ENCODE assay signal across 18 cellular contexts in the genomic region with DNA sequence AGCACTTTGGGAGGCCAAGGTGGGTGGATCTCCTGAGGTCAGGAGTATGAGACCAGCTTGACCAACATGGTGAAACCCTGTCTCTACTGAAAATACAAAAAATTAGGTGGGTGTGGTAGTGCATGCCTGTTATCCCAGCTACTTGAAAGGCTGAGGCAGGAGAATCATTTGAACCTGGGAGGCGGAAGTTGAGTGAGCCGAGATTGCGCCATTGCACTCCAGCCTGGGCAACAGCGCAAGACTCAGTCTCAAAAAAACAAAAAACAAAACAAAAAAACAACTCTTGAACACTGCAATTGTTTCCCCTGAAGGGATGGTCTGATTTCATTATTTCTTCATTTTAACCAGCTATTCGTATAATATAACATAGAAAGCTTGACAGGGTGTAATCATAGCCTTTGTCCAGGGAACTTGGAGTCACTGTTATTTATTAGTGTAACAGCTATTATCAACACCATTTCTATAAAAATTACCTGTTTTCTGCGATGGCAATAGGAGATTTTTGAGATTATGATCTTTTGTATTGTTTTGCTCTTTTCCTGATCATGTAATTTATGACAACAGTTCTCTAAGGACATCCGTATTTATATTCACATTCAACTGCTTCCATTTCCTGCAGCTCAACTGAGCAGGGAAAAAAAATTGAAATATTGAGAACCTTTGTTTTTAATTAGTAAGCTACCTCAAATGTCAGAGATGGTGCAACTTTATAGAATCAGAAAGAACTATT.
DNase-seq lines count a peak whose midpoint lies in the region; ATAC-seq and TF ChIP-seq lines count a peak whose summit lies in the region.
"Had no signal": no experiment of that assay in that cellular context is flagged by ENCODE, and none has a peak within 500 bp of the region (broad histone marks: within the 10 kb centered on the region; RNA-seq: fewer than 3 reads in every experiment).

No MANE protein-coding gene starts in this region.

- H3K4me3 ChIP-seq in Karpas-422 (ENCODE audit: low read length) (no peak overlapping the region), trophoblast cell (ENCODE audit: low read depth, low read length) (no peak overlapping the region)
- no peak overlapping the region for H3K4me3 ChIP-seq in naive thymus-derived CD4-positive, alpha-beta T cell (ENCODE audit: low read length)
- H3K4me3 ChIP-seq: body of pancreas had no signal

- no peak overlapping the region for H4K12ac ChIP-seq in trophoblast cell (ENCODE audit: low read depth, low read length)

- no peak overlapping the region for H2BK120ac ChIP-seq in trophoblast cell (ENCODE audit: insufficient read depth, low read length, poor library complexity)

- H3K14ac ChIP-seq in trophoblast cell (ENCODE audit: low read length): no peak overlapping the region

- no peaks in the 10 kb centered on the region for H3K27me3 Mint-ChIP-seq in activated CD4-positive, alpha-beta T cell treated with anti-CD3 and anti-CD28 coated beads for 36 hours
- no peaks in the 10 kb centered on the region for H3K27me3 Mint-ChIP-seq in activated CD4-positive, alpha-beta T cell treated with anti-CD3 and anti-CD28 coated beads, Interleukin-2, amount 10 ng/mL, durations not matched to agents 24 days and 14 days
- H3K27me3 Mint-ChIP-seq in chondrocyte (ENCODE audit: low read depth): no peaks in the 10 kb centered on the region
- no peaks in the 10 kb centered on the region for H3K27me3 Mint-ChIP-seq in naive thymus-derived CD4-positive, alpha-beta T cell
- no peaks in the 10 kb centered on the region for H3K27me3 Mint-ChIP-seq in stimulated activated naive B cell treated with anti-CD40 and anti-IgM and Interleukin-4, amounts not matched to agents 10 μg/mL and 1 μg/mL and 100 μg/mL, for 72 hours

- no peak overlapping the region for H3K9ac ChIP-seq in Karpas-422 (ENCODE audit: low read length)
- H3K9ac ChIP-seq in trophoblast cell (ENCODE audit: low read length): no peak overlapping the region
- H3K9ac ChIP-seq: KMS-11 had no signal

- no peak overlapping the region for H3K4me3 Mint-ChIP-seq in activated CD4-positive, alpha-beta T cell treated with anti-CD3 and anti-CD28 coated beads for 36 hours
- H3K4me3 Mint-ChIP-seq in activated CD4-positive, alpha-beta T cell treated with anti-CD3 and anti-CD28 coated beads, Interleukin-2, amount 10 ng/mL, durations not matched to agents 24 days and 14 days: no peak overlapping the region
- no peak overlapping the region for H3K4me3 Mint-ChIP-seq in chondrocyte (ENCODE audit: unreplicated experiment)
- H3K4me3 Mint-ChIP-seq in naive thymus-derived CD4-positive, alpha-beta T cell: peak overlapping the region in 4 of 10 donors; percentile 3 to 18 (median 12)
- H3K4me3 Mint-ChIP-seq in stimulated activated naive B cell treated with anti-CD40 and anti-IgM and Interleukin-4, amounts not matched to agents 10 μg/mL and 1 μg/mL and 100 μg/mL, for 72 hours: no peak overlapping the region
- H3K4me3 Mint-ChIP-seq: activated CD8-positive, alpha-beta T cell treated with anti-CD3 and anti-CD28 coated beads, Interleukin-2, amount 10 ng/mL, durations not matched to agents 7 days and 5 days had no signal

- H4K91ac ChIP-seq in trophoblast cell (ENCODE audit: low read depth, low read length): no peak overlapping the region

- POLR2A ChIA-PET in activated CD4-positive, alpha-beta T cell treated with anti-CD3 and anti-CD28 coated beads for 36 hours (lab: Charles Lee): interaction anchor here (0.7 kb wide), 1 partner anchor 985 kb away, joined by 5 read pairs; no protein-coding TSS in a partner anchor
- POLR2A ChIA-PET in naive thymus-derived CD4-positive, alpha-beta T cell (lab: Charles Lee): interaction anchor here (1.7 kb wide), 1 partner anchor 95 kb away, joined by 4 read pairs; a partner anchor contains a TSS

- no peak overlapping the region for H3K18ac ChIP-seq in trophoblast cell (ENCODE audit: low read length)

- H3K4me1 ChIP-seq in Karpas-422 (ENCODE audit: low read length) (peaks cover 39% of the 10 kb centered on the region), trophoblast cell (ENCODE audit: control insufficient read depth in 1 of 2, insufficient read depth in 2 of 2, low read length in 2 of 2) (peaks cover 0 to 12% of the 10 kb centered on the region in 2 experiments)
- H3K4me1 ChIP-seq in naive thymus-derived CD4-positive, alpha-beta T cell (ENCODE audit: control insufficient read depth in 2 of 2, insufficient read depth in 2 of 2, low read length in 2 of 2): peaks cover 0 to 7% of the 10 kb centered on the region in 2 donors

- no peaks in the 10 kb centered on the region for H3K9me2 ChIP-seq in Karpas-422 (replicated peaks; ENCODE audit: insufficient read depth, low read length)

- H3K27ac ChIP-seq in Karpas-422 (ENCODE audit: low read length) (0 out of 2 replicates have a peak overlapping the region, but pooled peaks have one; percentile 1), trophoblast cell (ENCODE audit: low read depth, low read length) (no peak overlapping the region)
- H3K27ac ChIP-seq in naive thymus-derived CD4-positive, alpha-beta T cell (ENCODE audit: low read depth, low read length): no peak overlapping the region
- H3K27ac ChIP-seq: 22Rv1, body of pancreas, KMS-11 had no signal

- DNase-seq in activated CD4-positive, alpha-beta T cell treated with anti-CD3 and anti-CD28 coated beads for 36 hours: no peak
- DNase-seq in activated CD4-positive, alpha-beta T cell treated with anti-CD3 and anti-CD28 coated beads, Interleukin-2, amount 10 ng/mL, durations not matched to agents 24 days and 14 days: no peak
- DNase-seq in Karpas-422 (no peak), chondrocyte (ENCODE audit: low spot score) (no peak), trophoblast cell (peak; percentile 42 to 46), islet precursor cell (no peak)
- DNase-seq in naive thymus-derived CD4-positive, alpha-beta T cell: no peak
- no peak for DNase-seq in stimulated activated naive B cell treated with anti-CD40 and anti-IgM and Interleukin-4, amounts not matched to agents 10 μg/mL and 1 μg/mL and 100 μg/mL, for 72 hours
- DNase-seq: activated CD8-positive, alpha-beta T cell treated with anti-CD3 and anti-CD28 coated beads, Interleukin-2, amount 10 ng/mL, durations not matched to agents 7 days and 5 days; activated T-cell treated with anti-CD3 and anti-CD28 coated beads, Interleukin-2, amount 50 U/mL, for 1 hour; body of pancreas; GF-D8; glutamatergic neuron; MV-4-11; NCI-H1694 treated with DMSO at 0.1 percent for 48 hours; NCI-H748 treated with DMSO at 0.1 percent for 48 hours had no signal

- TF ChIP-seq CTCF in chondrocyte (IDR thresholded peaks at IDR 0.05): no peak

- no peak overlapping the region for H2AK5ac ChIP-seq in trophoblast cell (ENCODE audit: low read length)

- no peak overlapping the region for H2BK12ac ChIP-seq in trophoblast cell (ENCODE audit: low read length)

- peaks cover 43% of the 10 kb centered on the region for H3K4me1 Mint-ChIP-seq in activated CD4-positive, alpha-beta T cell treated with anti-CD3 and anti-CD28 coated beads for 36 hours
- peaks cover 21% of the 10 kb centered on the region for H3K4me1 Mint-ChIP-seq in activated CD4-positive, alpha-beta T cell treated with anti-CD3 and anti-CD28 coated beads, Interleukin-2, amount 10 ng/mL, durations not matched to agents 24 days and 14 days
- H3K4me1 Mint-ChIP-seq in chondrocyte (ENCODE audit: low read depth): peaks cover 51% of the 10 kb centered on the region
- H3K4me1 Mint-ChIP-seq in naive thymus-derived CD4-positive, alpha-beta T cell: peaks cover 33 to 75% (median 53%) of the 10 kb centered on the region in 7 donors
- H3K4me1 Mint-ChIP-seq in stimulated activated naive B cell treated with anti-CD40 and anti-IgM and Interleukin-4, amounts not matched to agents 10 μg/mL and 1 μg/mL and 100 μg/mL, for 72 hours: peaks cover 23 to 47% of the 10 kb centered on the region in 2 donors

- H3K79me2 ChIP-seq in Karpas-422 (ENCODE audit: low read length): peaks cover 79% of the 10 kb centered on the region
- H3K79me2 ChIP-seq in trophoblast cell (ENCODE audit: control insufficient read depth, insufficient read depth, low read length, poor library complexity): peaks cover 4% of the 10 kb centered on the region

- no peaks in the 10 kb centered on the region for H4K20me1 ChIP-seq in Karpas-422 (ENCODE audit: insufficient read depth, low read depth, low read length)

- H3K36me3 ChIP-seq in Karpas-422 (ENCODE audit: insufficient read depth, low read length): no peaks in the 10 kb centered on the region
- no peaks in the 10 kb centered on the region for H3K36me3 ChIP-seq in trophoblast cell (ENCODE audit: control insufficient read depth in 1 of 2, insufficient read depth in 2 of 2, low read length in 2 of 2)
- H3K36me3 ChIP-seq in naive thymus-derived CD4-positive, alpha-beta T cell (ENCODE audit: control insufficient read depth in 2 of 3, insufficient read depth in 3 of 3, low read length in 3 of 3): no peaks in the 10 kb centered on the region

- no peak overlapping the region for H3K4me2 ChIP-seq in Karpas-422 (ENCODE audit: low read depth, low read length, poor library complexity, severe bottlenecking)
- no peak overlapping the region for H3K4me2 ChIP-seq in trophoblast cell (ENCODE audit: low read length)
- H3K4me2 ChIP-seq: KMS-11 had no signal

- WGBS in trophoblast cell (ENCODE audit: extremely low coverage, insufficient coverage, insufficient read length): no CpG with 5 or more reads among the region's 7 CpGs

- H2AFZ ChIP-seq in Karpas-422 (ENCODE audit: low read length) (no peak overlapping the region), trophoblast cell (ENCODE audit: insufficient read depth, low read length, poor library complexity) (no peak overlapping the region)

- no peak for ATAC-seq in activated CD4-positive, alpha-beta T cell treated with anti-CD3 and anti-CD28 coated beads for 36 hours
- no peak for ATAC-seq in naive thymus-derived CD4-positive, alpha-beta T cell
- no peak for ATAC-seq in stimulated activated naive B cell treated with anti-CD40 and anti-IgM and Interleukin-4, amounts not matched to agents 10 μg/mL and 1 μg/mL and 100 μg/mL, for 72 hours (replicated peaks)
- ATAC-seq: activated CD8-positive, alpha-beta T cell treated with anti-CD3 and anti-CD28 coated beads, Interleukin-2, amount 10 ng/mL, durations not matched to agents 7 days and 5 days; body of pancreas had no signal

- no peak overlapping the region for H3K23ac ChIP-seq in trophoblast cell (ENCODE audit: low read length)

- no peaks in the 10 kb centered on the region for H3K9me3 Mint-ChIP-seq in activated CD4-positive, alpha-beta T cell treated with anti-CD3 and anti-CD28 coated beads for 36 hours (ENCODE audit: low read depth)
- no peaks in the 10 kb centered on the region for H3K9me3 Mint-ChIP-seq in activated CD4-positive, alpha-beta T cell treated with anti-CD3 and anti-CD28 coated beads, Interleukin-2, amount 10 ng/mL, durations not matched to agents 24 days and 14 days
- H3K9me3 Mint-ChIP-seq in chondrocyte (ENCODE audit: low read depth): no peaks in the 10 kb centered on the region
- H3K9me3 Mint-ChIP-seq in naive thymus-derived CD4-positive, alpha-beta T cell: peaks cover 0 to 1% (median 0%) of the 10 kb centered on the region in 11 donors
- no peaks in the 10 kb centered on the region for H3K9me3 Mint-ChIP-seq in stimulated activated naive B cell treated with anti-CD40 and anti-IgM and Interleukin-4, amounts not matched to agents 10 μg/mL and 1 μg/mL and 100 μg/mL, for 72 hours

- H3K9me3 ChIP-seq in Karpas-422 (ENCODE audit: low read length) (no peaks in the 10 kb centered on the region), trophoblast cell (ENCODE audit: insufficient read depth, low read depth, low read length) (no peaks in the 10 kb centered on the region)
- no peaks in the 10 kb centered on the region for H3K9me3 ChIP-seq in naive thymus-derived CD4-positive, alpha-beta T cell (ENCODE audit: control insufficient read depth in 2 of 3, low read length in 3 of 3)
- H3K9me3 ChIP-seq: body of pancreas had no signal

- H3K27me3 ChIP-seq in Karpas-422 (ENCODE audit: low read length) (no peaks in the 10 kb centered on the region), trophoblast cell (ENCODE audit: insufficient read depth, low read length) (no peaks in the 10 kb centered on the region)
- H3K27me3 ChIP-seq in naive thymus-derived CD4-positive, alpha-beta T cell (ENCODE audit: control insufficient read depth in 2 of 2, insufficient read depth in 2 of 2, low read length in 2 of 2): no peaks in the 10 kb centered on the region
- H3K27me3 ChIP-seq: body of pancreas had no signal

- peak overlapping the region; percentile 25 for H3K27ac Mint-ChIP-seq in activated CD4-positive, alpha-beta T cell treated with anti-CD3 and anti-CD28 coated beads for 36 hours
- no peak overlapping the region for H3K27ac Mint-ChIP-seq in activated CD4-positive, alpha-beta T cell treated with anti-CD3 and anti-CD28 coated beads, Interleukin-2, amount 10 ng/mL, durations not matched to agents 24 days and 14 days
- peak overlapping the region; percentile 54 for H3K27ac Mint-ChIP-seq in chondrocyte (ENCODE audit: unreplicated experiment)
- peak overlapping the region in 2 of 9 donors; percentile 30 to 70 for H3K27ac Mint-ChIP-seq in naive thymus-derived CD4-positive, alpha-beta T cell
- no peak overlapping the region for H3K27ac Mint-ChIP-seq in stimulated activated naive B cell treated with anti-CD40 and anti-IgM and Interleukin-4, amounts not matched to agents 10 μg/mL and 1 μg/mL and 100 μg/mL, for 72 hours
- H3K27ac Mint-ChIP-seq: activated CD8-positive, alpha-beta T cell treated with anti-CD3 and anti-CD28 coated beads, Interleukin-2, amount 10 ng/mL, durations not matched to agents 7 days and 5 days had no signal

- peaks cover 3% of the 10 kb centered on the region for H3K36me3 Mint-ChIP-seq in activated CD4-positive, alpha-beta T cell treated with anti-CD3 and anti-CD28 coated beads for 36 hours (ENCODE audit: low read depth)
- H3K36me3 Mint-ChIP-seq in activated CD4-positive, alpha-beta T cell treated with anti-CD3 and anti-CD28 coated beads, Interleukin-2, amount 10 ng/mL, durations not matched to agents 24 days and 14 days (ENCODE audit: low read depth): peaks cover 8% of the 10 kb centered on the region
- peaks cover 2% of the 10 kb centered on the region for H3K36me3 Mint-ChIP-seq in chondrocyte (ENCODE audit: low read depth)
- peaks cover 0 to 15% (median 11%) of the 10 kb centered on the region in 5 donors for H3K36me3 Mint-ChIP-seq in naive thymus-derived CD4-positive, alpha-beta T cell
- peaks cover 0 to 11% of the 10 kb centered on the region in 2 donors for H3K36me3 Mint-ChIP-seq in stimulated activated naive B cell treated with anti-CD40 and anti-IgM and Interleukin-4, amounts not matched to agents 10 μg/mL and 1 μg/mL and 100 μg/mL, for 72 hours

- intact Hi-C loops in activated CD4-positive, alpha-beta T cell treated with anti-CD3 and anti-CD28 coated beads for 36 hours (cut with DNase I, micrococcal nuclease): loop anchor here (5.0 kb wide), 2 partner anchors 38 to 67 kb away; no protein-coding TSS in a partner anchor
- intact Hi-C loops in activated CD4-positive, alpha-beta T cell treated with anti-CD3 and anti-CD28 coated beads, Interleukin-2, amount 10 ng/mL, durations not matched to agents 24 days and 14 days (cut with micrococcal nuclease): loop anchor here (5.0 kb wide), 2 partner anchors 42 to 67 kb away; no protein-coding TSS in a partner anchor
- intact Hi-C loops in naive thymus-derived CD4-positive, alpha-beta T cell (cut with micrococcal nuclease): loop anchor here (5.0 kb wide), 2 partner anchors 47 to 67 kb away; no protein-coding TSS in a partner anchor

- no peak overlapping the region for H2BK5ac ChIP-seq in trophoblast cell (ENCODE audit: low read depth, low read length, poor library complexity)

- CTCF ChIA-PET in activated CD4-positive, alpha-beta T cell treated with anti-CD3 and anti-CD28 coated beads for 36 hours (lab: Charles Lee): interaction anchor here (1.1 to 1.5 kb wide), 4 partner anchors 9 to 78 kb away, joined by 3 to 4 read pairs (median 3); no protein-coding TSS in a partner anchor
- CTCF ChIA-PET in naive thymus-derived CD4-positive, alpha-beta T cell (lab: Charles Lee): interaction anchor here (0.5 to 1.4 kb wide), 3 partner anchors 39 to 1080 kb away, joined by 3 to 5 read pairs (median 3); no protein-coding TSS in a partner anchor

- H3K4ac ChIP-seq in trophoblast cell (ENCODE audit: low read depth, low read length): peak overlapping the region; percentile 99

- peaks cover 10% of the 10 kb centered on the region for H3K79me1 ChIP-seq in trophoblast cell (ENCODE audit: low read length)

- H4K8ac ChIP-seq in trophoblast cell (ENCODE audit: low read depth, low read length): no peak overlapping the region

Comparison
In these comparisons a context has a peak if more than half of its experiments do, and no peak if none do; other contexts are left out.
1. H3K27ac Mint-ChIP-seq: peak in activated CD4-positive, alpha-beta T cell treated with anti-CD3 and anti-CD28 coated beads for 36 hours (single experiment) and chondrocyte (single experiment); none in activated CD4-positive, alpha-beta T cell treated with anti-CD3 and anti-CD28 coated beads, Interleukin-2, amount 10 ng/mL, durations not matched to agents 24 days and 14 days (single experiment) and stimulated activated naive B cell treated with anti-CD40 and anti-IgM and Interleukin-4, amounts not matched to agents 10 μg/mL and 1 μg/mL and 100 μg/mL, for 72 hours (single experiment).
2. DNase-seq: peak in trophoblast cell (2 of 2); none in activated CD4-positive, alpha-beta T cell treated with anti-CD3 and anti-CD28 coated beads for 36 hours (single experiment), activated CD4-positive, alpha-beta T cell treated with anti-CD3 and anti-CD28 coated beads, Interleukin-2, amount 10 ng/mL, durations not matched to agents 24 days and 14 days (single experiment), Karpas-422 (single experiment), chondrocyte (single experiment), islet precursor cell (single experiment), naive thymus-derived CD4-positive, alpha-beta T cell (0 of 9) and stimulated activated naive B cell treated with anti-CD40 and anti-IgM and Interleukin-4, amounts not matched to agents 10 μg/mL and 1 μg/mL and 100 μg/mL, for 72 hours (single experiment).